In the genomic region with DNA sequence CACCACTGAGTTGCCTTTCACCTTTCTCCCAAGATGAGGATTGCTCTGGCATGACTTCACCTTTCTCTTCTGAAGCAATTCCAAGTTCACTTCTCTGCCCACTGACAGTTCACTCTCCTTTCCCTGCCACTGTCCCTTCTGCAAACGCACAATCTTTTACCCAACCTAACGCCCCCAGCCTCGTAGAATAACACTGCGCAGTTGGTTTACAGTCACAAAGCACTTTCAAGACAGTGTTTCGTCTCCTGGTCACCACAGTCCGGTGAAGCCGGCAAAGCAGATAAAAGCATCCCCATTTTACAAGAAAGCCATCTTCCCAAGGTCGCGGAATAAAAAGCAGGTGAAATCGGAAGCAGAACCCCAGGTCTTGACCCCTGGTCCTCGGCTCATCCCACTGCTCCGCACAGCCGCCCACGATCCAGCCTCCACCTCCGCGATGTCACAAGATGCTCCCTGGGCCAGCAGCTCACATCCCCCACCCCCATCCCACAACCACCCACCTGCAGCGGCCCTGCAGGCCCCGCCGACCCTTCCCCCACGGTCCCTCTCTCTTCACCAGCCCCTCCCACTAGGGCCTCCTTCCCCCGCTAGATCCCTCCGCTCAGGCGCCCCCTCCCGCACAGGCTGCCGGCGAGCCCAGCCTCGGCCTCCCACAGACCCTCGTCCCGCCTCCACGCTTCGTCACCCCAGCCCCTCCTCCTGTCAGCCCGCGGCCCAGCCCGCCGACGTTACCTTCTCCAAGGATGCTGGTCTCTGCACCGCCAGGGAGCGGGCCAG, we compare ENCODE assay signal across 1 cellular context.
TF ChIP-seq lines count a peak whose summit lies in the region.

No MANE protein-coding gene starts in this region.

TF ChIP-seq in HEK293, 187 proteins besides CTCF, POLR2A, EP300 and RAD21 (continued from another document and continues in another):
- peak; percentile 85 for TF ChIP-seq ZBTB10 (tag by site-specific recombination; IDR thresholded peaks at IDR 0.05)
- TF ChIP-seq ZNF596 (tag by site-specific recombination; IDR thresholded peaks at IDR 0.05), result no peak
- TF ChIP-seq, protein P1, sequence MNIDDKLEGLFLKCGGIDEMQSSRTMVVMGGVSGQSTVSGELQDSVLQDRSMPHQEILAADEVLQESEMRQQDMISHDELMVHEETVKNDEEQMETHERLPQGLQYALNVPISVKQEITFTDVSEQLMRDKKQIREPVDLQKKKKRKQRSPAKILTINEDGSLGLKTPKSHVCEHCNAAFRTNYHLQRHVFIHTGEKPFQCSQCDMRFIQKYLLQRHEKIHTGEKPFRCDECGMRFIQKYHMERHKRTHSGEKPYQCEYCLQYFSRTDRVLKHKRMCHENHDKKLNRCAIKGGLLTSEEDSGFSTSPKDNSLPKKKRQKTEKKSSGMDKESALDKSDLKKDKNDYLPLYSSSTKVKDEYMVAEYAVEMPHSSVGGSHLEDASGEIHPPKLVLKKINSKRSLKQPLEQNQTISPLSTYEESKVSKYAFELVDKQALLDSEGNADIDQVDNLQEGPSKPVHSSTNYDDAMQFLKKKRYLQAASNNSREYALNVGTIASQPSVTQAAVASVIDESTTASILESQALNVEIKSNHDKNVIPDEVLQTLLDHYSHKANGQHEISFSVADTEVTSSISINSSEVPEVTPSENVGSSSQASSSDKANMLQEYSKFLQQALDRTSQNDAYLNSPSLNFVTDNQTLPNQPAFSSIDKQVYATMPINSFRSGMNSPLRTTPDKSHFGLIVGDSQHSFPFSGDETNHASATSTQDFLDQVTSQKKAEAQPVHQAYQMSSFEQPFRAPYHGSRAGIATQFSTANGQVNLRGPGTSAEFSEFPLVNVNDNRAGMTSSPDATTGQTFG (tag by site-specific recombination; IDR thresholded peaks at IDR 0.05; ENCODE audit: borderline replicate concordance), result no peak
- TF ChIP-seq AEBP2 (tag by site-specific recombination; IDR thresholded peaks at IDR 0.05; ENCODE audit: borderline replicate concordance), result no peak
- no peak for TF ChIP-seq ZNF791 (tag by site-specific recombination; IDR thresholded peaks at IDR 0.05)
- TF ChIP-seq, protein P2, sequence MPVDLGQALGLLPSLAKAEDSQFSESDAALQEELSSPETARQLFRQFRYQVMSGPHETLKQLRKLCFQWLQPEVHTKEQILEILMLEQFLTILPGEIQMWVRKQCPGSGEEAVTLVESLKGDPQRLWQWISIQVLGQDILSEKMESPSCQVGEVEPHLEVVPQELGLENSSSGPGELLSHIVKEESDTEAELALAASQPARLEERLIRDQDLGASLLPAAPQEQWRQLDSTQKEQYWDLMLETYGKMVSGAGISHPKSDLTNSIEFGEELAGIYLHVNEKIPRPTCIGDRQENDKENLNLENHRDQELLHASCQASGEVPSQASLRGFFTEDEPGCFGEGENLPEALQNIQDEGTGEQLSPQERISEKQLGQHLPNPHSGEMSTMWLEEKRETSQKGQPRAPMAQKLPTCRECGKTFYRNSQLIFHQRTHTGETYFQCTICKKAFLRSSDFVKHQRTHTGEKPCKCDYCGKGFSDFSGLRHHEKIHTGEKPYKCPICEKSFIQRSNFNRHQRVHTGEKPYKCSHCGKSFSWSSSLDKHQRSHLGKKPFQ (tag by site-specific recombination; IDR thresholded peaks at IDR 0.05), result no peak
- TF ChIP-seq GLIS2 (tag by site-specific recombination; IDR thresholded peaks at IDR 0.05), result peak; percentile 96
- no peak for TF ChIP-seq ZNF830 (tag by site-specific recombination; IDR thresholded peaks at IDR 0.05; ENCODE audit: low read depth)
- TF ChIP-seq ZNF548 (tag by site-specific recombination; IDR thresholded peaks at IDR 0.05), result no peak
- TF ChIP-seq ZBTB21 (tag by site-specific recombination; IDR thresholded peaks at IDR 0.05), result 0 out of 2 replicates have a peak, but pooled peaks have one; percentile 35
- no peak for TF ChIP-seq ZNF530 (tag by site-specific recombination; IDR thresholded peaks at IDR 0.05; ENCODE audit: low read depth)
- no peak for TF ChIP-seq ZNF138 (tag by site-specific recombination; IDR thresholded peaks at IDR 0.05; ENCODE audit: borderline replicate concordance)
- TF ChIP-seq SETDB1 (IDR thresholded peaks at IDR 0.05; ENCODE audit: insufficient read length, low read length), result no peak
- no peak for TF ChIP-seq ZNF626 (tag by site-specific recombination; IDR thresholded peaks at IDR 0.05)
- TF ChIP-seq ZNF221 (tag by site-specific recombination; IDR thresholded peaks at IDR 0.05; ENCODE audit: borderline replicate concordance), result no peak
- TF ChIP-seq ZNF664 (tag by site-specific recombination; IDR thresholded peaks at IDR 0.05), result no peak
- TF ChIP-seq KLF1 (tag by site-specific recombination; IDR thresholded peaks at IDR 0.05), result peak; percentile 40; the same call in 1 of the 2 replicates
- TF ChIP-seq ZSCAN18 (tag by site-specific recombination; IDR thresholded peaks at IDR 0.05), result no peak
- TF ChIP-seq ZNF654 (tag by site-specific recombination; IDR thresholded peaks at IDR 0.05; ENCODE audit: low read depth), result no peak
- TF ChIP-seq SALL2 (tag by site-specific recombination; IDR thresholded peaks at IDR 0.05; ENCODE audit: borderline replicate concordance), result no peak
- TF ChIP-seq ZBTB49 (tag by site-specific recombination; IDR thresholded peaks at IDR 0.05; ENCODE audit: low read depth), result no peak
- no peak for TF ChIP-seq ZNF37A (tag by site-specific recombination; IDR thresholded peaks at IDR 0.05)
- TF ChIP-seq PRDM2 (tag by site-specific recombination; IDR thresholded peaks at IDR 0.05; ENCODE audit: borderline replicate concordance), result no peak
- peak; percentile 90 for TF ChIP-seq SP3 (tag by site-specific recombination; IDR thresholded peaks at IDR 0.05)
- peak; percentile 88; the same call in 1 of the 2 replicates for TF ChIP-seq KLF10 (tag by site-specific recombination; IDR thresholded peaks at IDR 0.05)
- TF ChIP-seq WT1 (tag by site-specific recombination; IDR thresholded peaks at IDR 0.05), result peak; percentile 24; the same call in 1 of the 2 replicates
- no peak for TF ChIP-seq ZNF274 (IDR thresholded peaks at IDR 0.05; ENCODE audit: low read length)
- TF ChIP-seq ZNF274 (tag by site-specific recombination; IDR thresholded peaks at IDR 0.05; ENCODE audit: borderline replicate concordance), result no peak
- TF ChIP-seq, protein P3, sequence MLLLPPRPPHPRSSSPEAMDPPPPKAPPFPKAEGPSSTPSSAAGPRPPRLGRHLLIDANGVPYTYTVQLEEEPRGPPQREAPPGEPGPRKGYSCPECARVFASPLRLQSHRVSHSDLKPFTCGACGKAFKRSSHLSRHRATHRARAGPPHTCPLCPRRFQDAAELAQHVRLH (tag by site-specific recombination; IDR thresholded peaks at IDR 0.05), result peak; percentile 50; the same call in 1 of the 2 replicates
- no peak for TF ChIP-seq HOXC10 (CRISPR knock-in tag; IDR thresholded peaks at IDR 0.05)
- TF ChIP-seq ZXDB (tag by site-specific recombination; IDR thresholded peaks at IDR 0.05), result peak; percentile 59
- TF ChIP-seq ZNF558 (tag by site-specific recombination; IDR thresholded peaks at IDR 0.05), result no peak
- TF ChIP-seq ZNF701 (tag by site-specific recombination; IDR thresholded peaks at IDR 0.05), result no peak
- no peak for TF ChIP-seq ZNF302 (tag by site-specific recombination; IDR thresholded peaks at IDR 0.05; ENCODE audit: low read depth)
- TF ChIP-seq ZNF416 (tag by site-specific recombination; IDR thresholded peaks at IDR 0.05), result no peak
- no peak for TF ChIP-seq ZNF311 (tag by site-specific recombination; IDR thresholded peaks at IDR 0.05; ENCODE audit: borderline replicate concordance)
- peak; percentile 17; the same call in 1 of the 2 replicates for TF ChIP-seq ZNF394 (tag by site-specific recombination; IDR thresholded peaks at IDR 0.05; ENCODE audit: borderline replicate concordance)
- peak; percentile 76 for TF ChIP-seq ZNF335 (tag by site-specific recombination; conservative IDR thresholded peaks at IDR 0.05)
- TF ChIP-seq KLF7 (tag by site-specific recombination; IDR thresholded peaks at IDR 0.05; ENCODE audit: borderline replicate concordance), result peak; percentile 74
